In genomic region chr13:79999601-80000000, GRCh38 we compare ENCODE assay signal across 2 cellular contexts.
TF ChIP-seq lines count a peak whose summit lies in the region.

No MANE protein-coding gene starts in this region.

TF ChIP-seq in SK-N-SH, 30 proteins besides CTCF, POLR2A, EP300 and RAD21 (continued from another document):
- TF ChIP-seq USF1 (IDR thresholded peaks at IDR 0.05; ENCODE audit: borderline replicate concordance, low read depth), result no peak

TF ChIP-seq in SK-N-SH treated with all-trans-retinoic acid at 6 μM for 48 hours, 23 proteins besides CTCF, POLR2A, EP300 and RAD21 (continued from another document):
- TF ChIP-seq, protein P1, sequence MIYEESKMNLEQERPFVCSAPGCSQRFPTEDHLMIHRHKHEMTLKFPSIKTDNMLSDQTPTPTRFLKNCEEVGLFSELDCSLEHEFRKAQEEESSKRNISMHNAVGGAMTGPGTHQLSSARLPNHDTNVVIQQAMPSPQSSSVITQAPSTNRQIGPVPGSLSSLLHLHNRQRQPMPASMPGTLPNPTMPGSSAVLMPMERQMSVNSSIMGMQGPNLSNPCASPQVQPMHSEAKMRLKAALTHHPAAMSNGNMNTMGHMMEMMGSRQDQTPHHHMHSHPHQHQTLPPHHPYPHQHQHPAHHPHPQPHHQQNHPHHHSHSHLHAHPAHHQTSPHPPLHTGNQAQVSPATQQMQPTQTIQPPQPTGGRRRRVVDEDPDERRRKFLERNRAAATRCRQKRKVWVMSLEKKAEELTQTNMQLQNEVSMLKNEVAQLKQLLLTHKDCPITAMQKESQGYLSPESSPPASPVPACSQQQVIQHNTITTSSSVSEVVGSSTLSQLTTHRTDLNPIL (CRISPR knock-in tag; IDR thresholded peaks at IDR 0.05; ENCODE audit: low read depth), result no peak
- TF ChIP-seq ZC3H10 (CRISPR knock-in tag; IDR thresholded peaks at IDR 0.05) (no peak), OSR1 (CRISPR knock-in tag; IDR thresholded peaks at IDR 0.05) (no peak), ESRRG (CRISPR knock-in tag; IDR thresholded peaks at IDR 0.05) (no peak), CSDC2 (CRISPR knock-in tag; IDR thresholded peaks at IDR 0.05) (no peak), ARNTL (CRISPR knock-in tag; IDR thresholded peaks at IDR 0.05; ENCODE audit: borderline replicate concordance, low read depth) (no peak), TCF4 (CRISPR knock-in tag; IDR thresholded peaks at IDR 0.05; ENCODE audit: borderline replicate concordance) (no peak)
- TF ChIP-seq, protein P2, sequence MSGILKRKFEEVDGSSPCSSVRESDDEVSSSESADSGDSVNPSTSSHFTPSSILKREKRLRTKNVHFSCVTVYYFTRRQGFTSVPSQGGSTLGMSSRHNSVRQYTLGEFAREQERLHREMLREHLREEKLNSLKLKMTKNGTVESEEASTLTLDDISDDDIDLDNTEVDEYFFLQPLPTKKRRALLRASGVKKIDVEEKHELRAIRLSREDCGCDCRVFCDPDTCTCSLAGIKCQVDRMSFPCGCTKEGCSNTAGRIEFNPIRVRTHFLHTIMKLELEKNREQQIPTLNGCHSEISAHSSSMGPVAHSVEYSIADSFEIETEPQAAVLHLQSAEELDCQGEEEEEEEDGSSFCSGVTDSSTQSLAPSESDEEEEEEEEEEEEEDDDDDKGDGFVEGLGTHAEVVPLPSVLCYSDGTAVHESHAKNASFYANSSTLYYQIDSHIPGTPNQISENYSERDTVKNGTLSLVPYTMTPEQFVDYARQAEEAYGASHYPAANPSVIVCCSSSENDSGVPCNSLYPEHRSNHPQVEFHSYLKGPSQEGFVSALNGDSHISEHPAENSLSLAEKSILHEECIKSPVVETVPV (CRISPR knock-in tag; IDR thresholded peaks at IDR 0.05), result no peak
- TF ChIP-seq, protein P3, sequence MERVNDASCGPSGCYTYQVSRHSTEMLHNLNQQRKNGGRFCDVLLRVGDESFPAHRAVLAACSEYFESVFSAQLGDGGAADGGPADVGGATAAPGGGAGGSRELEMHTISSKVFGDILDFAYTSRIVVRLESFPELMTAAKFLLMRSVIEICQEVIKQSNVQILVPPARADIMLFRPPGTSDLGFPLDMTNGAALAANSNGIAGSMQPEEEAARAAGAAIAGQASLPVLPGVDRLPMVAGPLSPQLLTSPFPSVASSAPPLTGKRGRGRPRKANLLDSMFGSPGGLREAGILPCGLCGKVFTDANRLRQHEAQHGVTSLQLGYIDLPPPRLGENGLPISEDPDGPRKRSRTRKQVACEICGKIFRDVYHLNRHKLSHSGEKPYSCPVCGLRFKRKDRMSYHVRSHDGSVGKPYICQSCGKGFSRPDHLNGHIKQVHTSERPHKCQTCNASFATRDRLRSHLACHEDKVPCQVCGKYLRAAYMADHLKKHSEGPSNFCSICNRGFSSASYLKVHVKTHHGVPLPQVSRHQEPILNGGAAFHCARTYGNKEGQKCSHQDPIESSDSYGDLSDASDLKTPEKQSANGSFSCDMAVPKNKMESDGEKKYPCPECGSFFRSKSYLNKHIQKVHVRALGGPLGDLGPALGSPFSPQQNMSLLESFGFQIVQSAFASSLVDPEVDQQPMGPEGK (CRISPR knock-in tag; IDR thresholded peaks at IDR 0.05; ENCODE audit: borderline replicate concordance), result no peak
